In genomic region chr10:8137272-8137680, GRCh38 we compare ENCODE assay signal across 9 cellular contexts.
DNase-seq lines count a peak whose midpoint lies in the region; ATAC-seq lines count a peak whose summit lies in the region.
"Had no signal": no experiment of that assay in that cellular context is flagged by ENCODE, and none has a peak within 500 bp of the region (broad histone marks: within the 10 kb centered on the region; RNA-seq: fewer than 3 reads in every experiment).

No MANE protein-coding gene starts in this region.

- peaks cover 5% of the 10 kb centered on the region for H3K36me3 Mint-ChIP-seq in T-helper 1 cell treated with Interleukin-12 subunit alpha and Interleukin-12 subunit beta and Interleukin-4 antibody, amounts not matched to agents 30 μg/mL and 1 μg/mL, for 36 hours (ENCODE audit: low read depth)
- H3K36me3 Mint-ChIP-seq in activated T-cell treated with anti-CD3 and anti-CD28 coated beads, Interleukin-2, amount 50 U/mL, for 24 hours (ENCODE audit: low read depth), result no peaks in the 10 kb centered on the region
- H3K36me3 Mint-ChIP-seq in immature natural killer cell, result peaks cover 0 to 7% (median 6%) of the 10 kb centered on the region in 3 donors
- H3K36me3 Mint-ChIP-seq: brain had no signal

- H3K4me1 Mint-ChIP-seq in T-helper 1 cell treated with Interleukin-12 subunit alpha and Interleukin-12 subunit beta and Interleukin-4 antibody, amounts not matched to agents 30 μg/mL and 1 μg/mL, for 36 hours (ENCODE audit: low read depth), result peaks cover 53% of the 10 kb centered on the region
- H3K4me1 Mint-ChIP-seq in activated T-cell treated with anti-CD3 and anti-CD28 coated beads, Interleukin-2, amount 50 U/mL, for 24 hours (ENCODE audit: low read depth), result peaks cover 63% of the 10 kb centered on the region
- H3K4me1 Mint-ChIP-seq in immature natural killer cell, result peaks cover 26 to 39% of the 10 kb centered on the region in 2 donors
- H3K4me1 Mint-ChIP-seq in stimulated activated naive CD8-positive, alpha-beta T cell treated with anti-CD3 and anti-CD28 coated beads, Interleukin-15, amount 100 ng/mL, for 72 hours, result peaks cover 72% of the 10 kb centered on the region
- H3K4me1 Mint-ChIP-seq: brain had no signal

- peak; percentile 72 for ATAC-seq in stimulated activated naive CD8-positive, alpha-beta T cell treated with anti-CD3 and anti-CD28 coated beads, Interleukin-15, amount 100 ng/mL, for 72 hours
- ATAC-seq in HG02759 (IDR thresholded peaks at IDR 0.05; ENCODE audit: unreplicated experiment) (no peak), GM21447 (IDR thresholded peaks at IDR 0.05; ENCODE audit: unreplicated experiment) (no peak)

- H3K9me3 Mint-ChIP-seq in T-helper 1 cell treated with Interleukin-12 subunit alpha and Interleukin-12 subunit beta and Interleukin-4 antibody, amounts not matched to agents 30 μg/mL and 1 μg/mL, for 36 hours, result no peaks in the 10 kb centered on the region
- no peaks in the 10 kb centered on the region for H3K9me3 Mint-ChIP-seq in activated T-cell treated with anti-CD3 and anti-CD28 coated beads, Interleukin-2, amount 50 U/mL, for 24 hours
- peaks cover 0 to 3% (median 0%) of the 10 kb centered on the region in 6 donors for H3K9me3 Mint-ChIP-seq in immature natural killer cell
- H3K9me3 Mint-ChIP-seq in stimulated activated naive CD8-positive, alpha-beta T cell treated with anti-CD3 and anti-CD28 coated beads, Interleukin-15, amount 100 ng/mL, for 72 hours, result no peaks in the 10 kb centered on the region
- H3K9me3 Mint-ChIP-seq: brain had no signal

- no peaks in the 10 kb centered on the region for H3K27me3 Mint-ChIP-seq in T-helper 1 cell treated with Interleukin-12 subunit alpha and Interleukin-12 subunit beta and Interleukin-4 antibody, amounts not matched to agents 30 μg/mL and 1 μg/mL, for 36 hours (ENCODE audit: low read depth)
- H3K27me3 Mint-ChIP-seq in activated T-cell treated with anti-CD3 and anti-CD28 coated beads, Interleukin-2, amount 50 U/mL, for 24 hours, result no peaks in the 10 kb centered on the region
- H3K27me3 Mint-ChIP-seq in immature natural killer cell (ENCODE audit: low read depth in 3 of 3), result peaks cover 3 to 9% (median 5%) of the 10 kb centered on the region in 3 donors
- no peaks in the 10 kb centered on the region for H3K27me3 Mint-ChIP-seq in stimulated activated naive CD8-positive, alpha-beta T cell treated with anti-CD3 and anti-CD28 coated beads, Interleukin-15, amount 100 ng/mL, for 72 hours

- peak; percentile 48 for DNase-seq in activated T-cell treated with anti-CD3 and anti-CD28 coated beads, Interleukin-2, amount 50 U/mL, for 24 hours
- DNase-seq in immature natural killer cell (no peak), cortex of kidney (lab: John Stamatoyannopoulos, UW) (no peak)
- DNase-seq in stimulated activated naive CD8-positive, alpha-beta T cell treated with anti-CD3 and anti-CD28 coated beads, Interleukin-15, amount 100 ng/mL, for 72 hours, result peak in 1 of 2 donors; percentile 69
- DNase-seq: COR-L47 had no signal

- H3K27ac Mint-ChIP-seq in T-helper 1 cell treated with Interleukin-12 subunit alpha and Interleukin-12 subunit beta and Interleukin-4 antibody, amounts not matched to agents 30 μg/mL and 1 μg/mL, for 36 hours, result peak overlapping the region; percentile 96
- H3K27ac Mint-ChIP-seq in activated T-cell treated with anti-CD3 and anti-CD28 coated beads, Interleukin-2, amount 50 U/mL, for 24 hours, result peak overlapping the region; percentile 90
- peak overlapping the region in 4 of 6 donors; percentile 8 to 70 (median 31) for H3K27ac Mint-ChIP-seq in immature natural killer cell
- H3K27ac Mint-ChIP-seq in stimulated activated naive CD8-positive, alpha-beta T cell treated with anti-CD3 and anti-CD28 coated beads, Interleukin-15, amount 100 ng/mL, for 72 hours, result peak overlapping the region; percentile 63 to 95
- H3K27ac Mint-ChIP-seq: brain had no signal

- peak overlapping the region; percentile 87 for H3K4me3 Mint-ChIP-seq in T-helper 1 cell treated with Interleukin-12 subunit alpha and Interleukin-12 subunit beta and Interleukin-4 antibody, amounts not matched to agents 30 μg/mL and 1 μg/mL, for 36 hours
- H3K4me3 Mint-ChIP-seq in activated T-cell treated with anti-CD3 and anti-CD28 coated beads, Interleukin-2, amount 50 U/mL, for 24 hours, result peak overlapping the region; percentile 59
- peak overlapping the region; percentile 48 to 84 (median 62) for H3K4me3 Mint-ChIP-seq in immature natural killer cell
- H3K4me3 Mint-ChIP-seq in stimulated activated naive CD8-positive, alpha-beta T cell treated with anti-CD3 and anti-CD28 coated beads, Interleukin-15, amount 100 ng/mL, for 72 hours, result peak overlapping the region; percentile 51 to 66
- H3K4me3 Mint-ChIP-seq: brain had no signal

Comparison
In these comparisons a context has a peak if more than half of its experiments do, and no peak if none do; other contexts are left out.
1. H3K27ac Mint-ChIP-seq: peak in every context shown above with its lines; median percentile 96 in T-helper 1 cell treated with Interleukin-12 subunit alpha and Interleukin-12 subunit beta and Interleukin-4 antibody, amounts not matched to agents 30 μg/mL and 1 μg/mL, for 36 hours; 90 in activated T-cell treated with anti-CD3 and anti-CD28 coated beads, Interleukin-2, amount 50 U/mL, for 24 hours; 79 in stimulated activated naive CD8-positive, alpha-beta T cell treated with anti-CD3 and anti-CD28 coated beads, Interleukin-15, amount 100 ng/mL, for 72 hours; 31 in immature natural killer cell.